In genomic region chr9:137656416-137656815, GRCh38 we compare ENCODE assay signal across 16 cellular contexts. TPM values are rescaled to one million over a fixed set of nuclear protein-coding genes. Genes with fewer than 3 reads are reported as not detected.
DNase-seq lines count a peak whose midpoint lies in the region; ATAC-seq and TF ChIP-seq lines count a peak whose summit lies in the region.
"Had no signal": no experiment of that assay in that cellular context is flagged by ENCODE, and none has a peak within 500 bp of the region (broad histone marks: within the 10 kb centered on the region; RNA-seq: fewer than 3 reads in every experiment).

No MANE protein-coding gene starts in this region.

- H3K9me3 ChIP-seq in RWPE2 (ENCODE audit: severe bottlenecking) (no peaks in the 10 kb centered on the region), lower lobe of right lung (no peaks in the 10 kb centered on the region), sigmoid colon (no peaks in the 10 kb centered on the region)
- H3K9me3 ChIP-seq: BE2C, Caco-2 had no signal

- no peak for TF ChIP-seq EP300 in sigmoid colon (IDR thresholded peaks at IDR 0.05)

- TF ChIP-seq CTCF in RWPE2 (IDR thresholded peaks at IDR 0.05; ENCODE audit: poor library complexity, severe bottlenecking), result no peak
- TF ChIP-seq CTCF in lower lobe of right lung (IDR thresholded peaks at IDR 0.05), result no peak
- TF ChIP-seq CTCF in sigmoid colon (IDR thresholded peaks at IDR 0.05), result no peak

- no peak overlapping the region for H3K27ac ChIP-seq in RWPE2 (ENCODE audit: poor library complexity, severe bottlenecking)
- no peak overlapping the region for H3K27ac ChIP-seq in lower lobe of right lung
- H3K27ac ChIP-seq in sigmoid colon, result no peak overlapping the region

- peaks cover 20% of the 10 kb centered on the region for H3K36me3 Mint-ChIP-seq in activated T-cell treated with anti-CD3 and anti-CD28 coated beads, Interleukin-2, amount 50 U/mL, for 4 hours (ENCODE audit: insufficient read depth)

- H3K4me1 ChIP-seq in RWPE2 (ENCODE audit: insufficient read depth, poor library complexity, severe bottlenecking) (no peaks in the 10 kb centered on the region), lower lobe of right lung (no peaks in the 10 kb centered on the region), sigmoid colon (peaks cover 0 to 5% (median 0%) of the 10 kb centered on the region in 4 donors)
- H3K4me1 ChIP-seq: BE2C, Caco-2 had no signal

- no peaks in the 10 kb centered on the region for H3K27me3 Mint-ChIP-seq in activated T-cell treated with anti-CD3 and anti-CD28 coated beads, Interleukin-2, amount 50 U/mL, for 4 hours (ENCODE audit: low read depth)
- H3K27me3 Mint-ChIP-seq: CD4-positive, CD25-positive, alpha-beta regulatory T cell; CD8-positive, alpha-beta memory T cell had no signal

- TF ChIP-seq POLR2A in sigmoid colon (IDR thresholded peaks at IDR 0.05), result no peak

- no peaks in the 10 kb centered on the region for H3K9me3 Mint-ChIP-seq in activated T-cell treated with anti-CD3 and anti-CD28 coated beads, Interleukin-2, amount 50 U/mL, for 4 hours
- H3K9me3 Mint-ChIP-seq: CD4-positive, CD25-positive, alpha-beta regulatory T cell; CD8-positive, alpha-beta memory T cell; H9 had no signal

- no peak overlapping the region for H3K4me3 ChIP-seq in RWPE2 (ENCODE audit: severe bottlenecking)
- no peak overlapping the region for H3K4me3 ChIP-seq in lower lobe of right lung
- H3K4me3 ChIP-seq in sigmoid colon, result no peak overlapping the region

- 97 to 98% methylated on average over 6 of the region's 6 CpGs for WGBS in sigmoid colon, 2 donors

- intact Hi-C loops in lower lobe of right lung (cut with DNase I), result no loop called here
- intact Hi-C loops in sigmoid colon (cut with DNase I), result no loop called here

- H3K36me3 ChIP-seq in RWPE2 (ENCODE audit: low read depth) (peaks cover 19% of the 10 kb centered on the region), lower lobe of right lung (peaks cover 37% of the 10 kb centered on the region), sigmoid colon (peaks cover 0 to 19% (median 1%) of the 10 kb centered on the region in 4 donors)

- ATAC-seq in RWPE2 (ENCODE audit: low read depth) (no peak), lower lobe of right lung (no peak), GM21515 (IDR thresholded peaks at IDR 0.05; ENCODE audit: unreplicated experiment) (no peak), GM19035 (IDR thresholded peaks at IDR 0.05; ENCODE audit: unreplicated experiment) (no peak)
- ATAC-seq in activated T-cell treated with anti-CD3 and anti-CD28 coated beads, Interleukin-2, amount 50 U/mL, for 4 hours, result no peak

- peaks cover 29% of the 10 kb centered on the region for H3K4me1 Mint-ChIP-seq in activated T-cell treated with anti-CD3 and anti-CD28 coated beads, Interleukin-2, amount 50 U/mL, for 4 hours (ENCODE audit: low read depth)

- no peaks in the 10 kb centered on the region for H3K27me3 ChIP-seq in RWPE2 (ENCODE audit: insufficient read depth, poor library complexity, severe bottlenecking)
- H3K27me3 ChIP-seq in lower lobe of right lung (ENCODE audit: low read depth), result no peaks in the 10 kb centered on the region
- no peaks in the 10 kb centered on the region for H3K27me3 ChIP-seq in sigmoid colon
- H3K27me3 ChIP-seq: BE2C had no signal

- DNase-seq in RWPE2 (ENCODE audit: low spot score) (peak; percentile 12), lower lobe of right lung (peak; percentile 14), sigmoid colon (peak; percentile 32), NCI-H2171 (lab: John Stamatoyannopoulos, UW) (no peak)
- no peak for DNase-seq in activated T-cell treated with anti-CD3 and anti-CD28 coated beads, Interleukin-2, amount 50 U/mL, for 4 hours
- DNase-seq: ACHN; BE2C; C1 segment of cervical spinal cord; Caco-2; CD4-positive, CD25-positive, alpha-beta regulatory T cell; CD8-positive, alpha-beta memory T cell; GDM1; H9; IMR-90 had no signal

- H3K4me3 Mint-ChIP-seq in activated T-cell treated with anti-CD3 and anti-CD28 coated beads, Interleukin-2, amount 50 U/mL, for 4 hours, result no peak overlapping the region
- H3K4me3 Mint-ChIP-seq: H9 had no signal

RNA-seq across cellular contexts. Expression of gene EHMT1, which starts 37.6 kb away (rescaled TPM):
- total RNA-seq in lower lobe of right lung (73.5 TPM), sigmoid colon (10 to 100 TPM; 60.4 to 91.4 (median 70.7) TPM)
- polyA plus RNA-seq in sigmoid colon, result 10 to 100 TPM; 19.2 to 54.9 (median 28.2) TPM
- 10 to 100 TPM; 76.6 to 79.1 (median 78.1) TPM for total RNA-seq in activated T-cell treated with anti-CD3 and anti-CD28 coated beads, Interleukin-2, amount 50 U/mL, for 4 hours

RNA-seq across cellular contexts. Expression of gene ARRDC1, which starts 50.9 kb away (rescaled TPM):
- total RNA-seq in lower lobe of right lung (71.0 TPM), sigmoid colon (10 to 100 TPM; 12.5 to 26.3 (median 19.7) TPM)
- 100 to 1,000 TPM in 1 of 3 donors, 10 to 100 TPM in 2; 51.7 to 131 (median 71.4) TPM for polyA plus RNA-seq in sigmoid colon
- total RNA-seq in activated T-cell treated with anti-CD3 and anti-CD28 coated beads, Interleukin-2, amount 50 U/mL, for 4 hours, result 10 to 100 TPM; 27.5 to 39.3 (median 33.8) TPM

Comparison
In these comparisons a context has a peak if more than half of its experiments do, and no peak if none do; other contexts are left out.
1. DNase-seq: peak in RWPE2 (single experiment), lower lobe of right lung (single experiment) and sigmoid colon (single experiment); none in activated T-cell treated with anti-CD3 and anti-CD28 coated beads, Interleukin-2, amount 50 U/mL, for 4 hours (single experiment) and NCI-H2171 (single experiment).